Comparison of ENCODE assay signal across 7 cellular contexts in genomic region chr6:109373762-109374161, GRCh38. TPM values are rescaled to one million over a fixed set of nuclear protein-coding genes. Genes with fewer than 3 reads are reported as not detected.
DNase-seq lines count a peak whose midpoint lies in the region; ATAC-seq and TF ChIP-seq lines count a peak whose summit lies in the region.

No MANE protein-coding gene starts in this region.

- H3K27me3 Mint-ChIP-seq in activated B cell treated with CpG ODN at 0.5 μM for 24 hours = no peaks in the 10 kb centered on the region

- H3K9me2 ChIP-seq in Karpas-422 (replicated peaks; ENCODE audit: insufficient read depth, low read length) = no peaks in the 10 kb centered on the region

- H4K20me1 ChIP-seq in Karpas-422 (ENCODE audit: insufficient read depth, low read depth, low read length) = no peaks in the 10 kb centered on the region; the same call in 1 of the 2 replicates

- H3K9me3 Mint-ChIP-seq in activated B cell treated with CpG ODN at 0.5 μM for 24 hours = no peaks in the 10 kb centered on the region

- peaks cover 89% of the 10 kb centered on the region for H3K79me2 ChIP-seq in Karpas-422 (ENCODE audit: low read length)

- peak overlapping the region; percentile 79 for H3K27ac Mint-ChIP-seq in activated B cell treated with CpG ODN at 0.5 μM for 24 hours

- no peak overlapping the region for H3K9ac ChIP-seq in Karpas-422 (ENCODE audit: low read length)

- H3K27ac ChIP-seq in Karpas-422 (ENCODE audit: low read length) = no peak overlapping the region

- H3K36me3 ChIP-seq in Karpas-422 (ENCODE audit: insufficient read depth, low read length) = peaks cover 83% of the 10 kb centered on the region

- H3K4me2 ChIP-seq in Karpas-422 (ENCODE audit: low read depth, low read length, poor library complexity, severe bottlenecking) = no peak overlapping the region

- H3K4me1 Mint-ChIP-seq in activated B cell treated with CpG ODN at 0.5 μM for 24 hours = peaks cover 51% of the 10 kb centered on the region

- H2AFZ ChIP-seq in Karpas-422 (ENCODE audit: low read length) = no peak overlapping the region

- CTCF ChIA-PET in activated B cell treated with CpG ODN at 0.5 μM for 24 hours (lab: Charles Lee) = interaction anchor here (1.3 to 1.7 kb wide), 3 partner anchors 10 to 320 kb away, joined by 3 to 19 read pairs (median 5); partner anchors contain the start of gene CD164

- peak overlapping the region; percentile 41 for H3K4me3 Mint-ChIP-seq in activated B cell treated with CpG ODN at 0.5 μM for 24 hours

- H3K27me3 ChIP-seq in Karpas-422 (ENCODE audit: low read length) = no peaks in the 10 kb centered on the region

- H3K36me3 Mint-ChIP-seq in activated B cell treated with CpG ODN at 0.5 μM for 24 hours (ENCODE audit: low read depth) = peaks cover 89% of the 10 kb centered on the region

- DNase-seq in activated B cell treated with CpG ODN at 0.5 μM for 24 hours (no peak), hippocampal formation (lab: John Stamatoyannopoulos, UW) (no peak), NCI-H146 (lab: John Stamatoyannopoulos, UW) (no peak), Karpas-422 (no peak)
- peak; percentile 42 to 45 for DNase-seq in stimulated activated CD4-positive, alpha-beta T cell treated with anti-CD3 and anti-CD28 coated beads, Interleukin-15, amount 100 ng/mL, for 48 hours (ENCODE audit: low read depth in 2 of 2)

- intact Hi-C loops in activated B cell treated with CpG ODN at 0.5 μM for 24 hours (cut with micrococcal nuclease) = loop anchor here (1.0 to 5.0 kb wide), 2 partner anchors 9 to 41 kb away; partner anchors contain the start of gene CD164

- H3K4me3 ChIP-seq in Karpas-422 (ENCODE audit: low read length) = no peak overlapping the region

- H3K9me3 ChIP-seq in Karpas-422 (ENCODE audit: low read length) = no peaks in the 10 kb centered on the region

- ATAC-seq in GM19043 (IDR thresholded peaks at IDR 0.05; ENCODE audit: low read depth, unreplicated experiment) = peak; percentile 87
- peak; percentile 95 for ATAC-seq in HG02798 (IDR thresholded peaks at IDR 0.05; ENCODE audit: poor library complexity, unreplicated experiment)
- peak; percentile 95 for ATAC-seq in activated B cell treated with CpG ODN at 0.5 μM for 24 hours (ENCODE audit: low read depth)

- POLR2A ChIA-PET in activated B cell treated with CpG ODN at 0.5 μM for 24 hours (lab: Charles Lee) = interaction anchor here (0.6 to 3.3 kb wide), 6 partner anchors 8 to 280 kb away, joined by 3 to 52 read pairs (median 4); partner anchors contain the start of genes CD164, MICAL1, PPIL6 and SMPD2

- H3K4me1 ChIP-seq in Karpas-422 (ENCODE audit: low read length) = no peaks in the 10 kb centered on the region

- no peak for TF ChIP-seq CTCF in activated B cell treated with CpG ODN at 0.5 μM for 24 hours (IDR thresholded peaks at IDR 0.05)

RNA-seq across cellular contexts. Expression of gene CD164, which starts 8.5 kb away (rescaled TPM):
- 165 and 189 TPM in 2 replicates for total RNA-seq in activated B cell treated with CpG ODN at 0.5 μM for 24 hours
- total RNA-seq in Karpas-422 (2014; rRNA removed; shearing (Covaris generic); ENCODE audit: low replicate concordance) = 83.0 and 175 TPM in 2 replicates

Comparison
In these comparisons a context has a peak if more than half of its experiments do, and no peak if none do; other contexts are left out.
1. DNase-seq: peak in stimulated activated CD4-positive, alpha-beta T cell treated with anti-CD3 and anti-CD28 coated beads, Interleukin-15, amount 100 ng/mL, for 48 hours (2 of 2); none in activated B cell treated with CpG ODN at 0.5 μM for 24 hours (single experiment), hippocampal formation (0 of 2), NCI-H146 (single experiment) and Karpas-422 (single experiment).
2. Peak in every context shown above with its lines, with median percentiles within 50 percentile points of each other: ATAC-seq.